Comparison of ENCODE assay signal across 19 cellular contexts in the genomic region with DNA sequence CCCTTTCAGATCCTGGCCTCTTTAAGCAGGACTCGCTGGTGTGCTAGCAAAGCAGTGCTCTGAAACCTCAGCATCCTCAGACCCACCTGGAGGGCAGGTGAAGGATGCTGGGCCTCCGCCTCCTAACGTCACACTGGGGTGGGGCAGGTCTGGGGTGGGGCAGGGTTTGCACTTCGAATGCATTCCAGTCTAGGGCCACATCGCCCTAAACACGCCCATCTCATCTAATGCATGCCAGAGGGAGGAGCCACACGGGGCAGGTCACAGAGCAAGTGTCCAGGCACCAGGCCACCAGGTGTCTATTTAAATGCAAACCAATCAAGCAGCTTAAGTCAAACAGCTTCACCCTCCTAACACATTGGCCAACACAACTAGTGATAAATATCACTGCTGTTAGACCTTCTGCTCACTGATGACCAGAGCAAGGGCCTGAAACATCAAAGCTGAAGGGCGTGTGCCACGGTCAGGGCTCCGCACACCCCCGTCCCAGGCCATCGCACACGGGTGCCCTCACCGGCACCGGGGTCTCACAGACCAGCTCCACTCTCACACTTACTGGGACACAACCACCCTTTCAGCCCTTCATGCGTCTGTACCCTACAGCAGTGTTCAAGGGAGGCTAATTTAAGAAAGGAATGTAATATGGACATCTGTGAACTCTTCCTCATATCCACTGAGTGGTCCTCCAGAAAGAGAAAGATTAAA. TPM values are rescaled to one million over a fixed set of nuclear protein-coding genes. Genes with fewer than 3 reads are reported as not detected.
DNase-seq lines count a peak whose midpoint lies in the region; ATAC-seq and TF ChIP-seq lines count a peak whose summit lies in the region.
"Had no signal": no experiment of that assay in that cellular context is flagged by ENCODE, and none has a peak within 500 bp of the region (broad histone marks: within the 10 kb centered on the region; RNA-seq: fewer than 3 reads in every experiment).

No MANE protein-coding gene starts in this region.

- peak; percentile 16 to 32 for ATAC-seq in left cardiac atrium
- ATAC-seq in upper lobe of right lung, result peak; percentile 81
- ATAC-seq in HG03135 (IDR thresholded peaks at IDR 0.05; ENCODE audit: unreplicated experiment), result no peak
- ATAC-seq: T-cell had no signal

- H3K9me3 ChIP-seq in mucosa of rectum (ENCODE audit: control insufficient read depth in 2 of 2, low read length in 2 of 2), result no peaks in the 10 kb centered on the region
- H3K9me3 ChIP-seq in upper lobe of right lung, result no peaks in the 10 kb centered on the region
- no peaks in the 10 kb centered on the region for H3K9me3 ChIP-seq in uterus
- H3K9me3 ChIP-seq: pancreas had no signal

- H3K36me3 ChIP-seq in mucosa of rectum (ENCODE audit: control insufficient read depth in 2 of 2, insufficient read depth in 2 of 2, low read length in 2 of 2), result no peaks in the 10 kb centered on the region
- H3K36me3 ChIP-seq in upper lobe of right lung, result no peaks in the 10 kb centered on the region
- H3K36me3 ChIP-seq in uterus, result no peaks in the 10 kb centered on the region
- H3K36me3 ChIP-seq: cardiac muscle cell, pancreas had no signal

- TF ChIP-seq CTCF in upper lobe of right lung (IDR thresholded peaks at IDR 0.05) (no peak), uterus (IDR thresholded peaks at IDR 0.05) (no peak)

- DNase-seq in NCI-H748 (lab: John Stamatoyannopoulos, UW; ENCODE audit: unreplicated experiment) (peak; percentile 26), NCI-H748 treated with DMSO at 0.1 percent for 48 hours (lab: John Stamatoyannopoulos, UW) (no peak), left cardiac atrium (no peak), upper lobe of right lung (peak; percentile 66), uterus (no peak)
- no peak for DNase-seq in activated CD4-positive, CD25-positive, alpha-beta regulatory T cell treated with anti-CD3 and anti-CD28 coated beads, Interleukin-2, amount 50 U/mL, for 72 hours
- DNase-seq: 8988T; activated CD8-positive, alpha-beta memory T cell treated with anti-CD3 and anti-CD28 coated beads for 24 hours; DMS79 treated with DMSO at 0.1 percent for 48 hours; glutamatergic neuron; midbrain; NCI-H1417; pancreas; stimulated activated CD4-positive, alpha-beta T cell treated with anti-CD3 and anti-CD28 coated beads, Interleukin-4, amount 100 ng/mL, for 24 hours; T-cell had no signal

- H3K4me3 ChIP-seq in mucosa of rectum (ENCODE audit: low read length in 2 of 2), result no peak overlapping the region
- no peak overlapping the region for H3K4me3 ChIP-seq in upper lobe of right lung
- H3K4me3 ChIP-seq in uterus, result no peak overlapping the region
- H3K4me3 ChIP-seq: BLaER1, cardiac muscle cell, pancreas had no signal

- H3K4me1 ChIP-seq in mucosa of rectum (ENCODE audit: control insufficient read depth in 2 of 2, insufficient read depth in 2 of 2, low read length in 2 of 2) (peaks cover 3 to 4% of the 10 kb centered on the region in 2 donors), upper lobe of right lung (no peaks in the 10 kb centered on the region), uterus (no peaks in the 10 kb centered on the region)
- H3K4me1 ChIP-seq: pancreas had no signal

- H3K27ac ChIP-seq in mucosa of rectum (ENCODE audit: low read depth in 2 of 2, low read length in 2 of 2), result peak overlapping the region; percentile 55 to 67
- H3K27ac ChIP-seq in upper lobe of right lung, result no peak overlapping the region
- H3K27ac ChIP-seq in uterus, result no peak overlapping the region
- H3K27ac ChIP-seq: BLaER1, cardiac muscle cell, pancreas had no signal

- no peak overlapping the region for H3K9ac ChIP-seq in mucosa of rectum (ENCODE audit: low read depth in 1 of 2, low read length in 2 of 2)
- H3K9ac ChIP-seq: BLaER1 had no signal

- TF ChIP-seq POLR2A in uterus (IDR thresholded peaks at IDR 0.05), result no peak

- intact Hi-C loops in left cardiac atrium (cut with DNase I) (no loop called here), upper lobe of right lung (cut with DNase I) (no loop called here), uterus (cut with DNase I; ENCODE audit: low total_unique reads) (no loop called here)

- H3K27me3 ChIP-seq in mucosa of rectum (ENCODE audit: control insufficient read depth in 2 of 2, insufficient read depth in 2 of 2, low read length in 2 of 2), result no peaks in the 10 kb centered on the region
- H3K27me3 ChIP-seq in upper lobe of right lung, result no peaks in the 10 kb centered on the region
- H3K27me3 ChIP-seq in uterus, result no peaks in the 10 kb centered on the region
- H3K27me3 ChIP-seq: BLaER1, cardiac muscle cell, pancreas had no signal

RNA-seq across cellular contexts. Expression of gene DIP2C, which starts 47.1 kb away (rescaled TPM):
- total RNA-seq in left cardiac atrium (10 to 100 TPM; 21.6 to 30.5 TPM), upper lobe of right lung (17.3 TPM), uterus (10 to 100 TPM; 10.5 to 40.5 (median 19.5) TPM)

Comparison
In these comparisons a context has a peak if more than half of its experiments do, and no peak if none do; other contexts are left out.
1. DNase-seq: peak in NCI-H748 (single experiment) and upper lobe of right lung (single experiment); none in NCI-H748 treated with DMSO at 0.1 percent for 48 hours (single experiment), left cardiac atrium (single experiment), uterus (0 of 2) and activated CD4-positive, CD25-positive, alpha-beta regulatory T cell treated with anti-CD3 and anti-CD28 coated beads, Interleukin-2, amount 50 U/mL, for 72 hours (single experiment).
2. H3K27ac ChIP-seq: peak in mucosa of rectum (2 of 2); none in upper lobe of right lung (single experiment) and uterus (0 of 2).